Comparison of ENCODE assay signal across 7 cellular contexts in genomic region chr7:44621343-44622103, GRCh38. TPM values are rescaled to one million over a fixed set of nuclear protein-coding genes. Genes with fewer than 3 reads are reported as not detected.
A peak's percentile ranks its signal among the peaks of the same experiment; 100 is the strongest.
DNase-seq lines count a peak whose midpoint lies in the region; ATAC-seq, FAIRE-seq and TF ChIP-seq lines count a peak whose summit lies in the region.
"Not testable (repeated sequence)": the region's sequence is repeated elsewhere in the genome, so short reads cannot be mapped to it uniquely, and the experiment has no call there.

No MANE protein-coding gene starts in this region.

- H2AFZ ChIP-seq in PC-9; smooth muscle cell (ENCODE audit: low read depth): not testable (repeated sequence)

- not testable (repeated sequence) for H3K9me3 ChIP-seq in PC-9 (ENCODE audit: insufficient read depth, low read depth); heart left ventricle; mucosa of rectum (ENCODE audit: control insufficient read depth in 2 of 2, low read length in 2 of 2); smooth muscle cell (replicated peaks; ENCODE audit: low read depth)

- not testable (repeated sequence) for BruUV-seq in PC-9 (replicated peaks; lab: Mats Ljungman, UMichigan)

- H3F3A ChIP-seq in PC-9 (ENCODE audit: insufficient read depth, low read depth) = peaks cover 40% of the 10 kb centered on the region
- H3F3A ChIP-seq in smooth muscle cell (ENCODE audit: low read depth) = not testable (repeated sequence)

- not testable (repeated sequence) for H3K27me3 ChIP-seq in PC-9 (ENCODE audit: insufficient read depth, low read depth); heart left ventricle; mucosa of rectum (ENCODE audit: control insufficient read depth in 2 of 2, insufficient read depth in 2 of 2, low read length in 2 of 2); smooth muscle cell (ENCODE audit: low read depth)

- CTCF ChIA-PET in PC-9 (lab: Charles Lee) = not testable (repeated sequence)

- peaks cover 6 to 13% of the 10 kb centered on the region in 2 donors for H3K36me3 Mint-ChIP-seq in activated T-cell treated with anti-CD3 and anti-CD28 coated beads, Interleukin-2, amount 50 U/mL, for 72 hours (ENCODE audit: insufficient read depth in 2 of 2)

- not testable (repeated sequence) for TF ChIP-seq CTCF in PC-9 (conservative IDR thresholded peaks at IDR 0.05); heart left ventricle (IDR thresholded peaks at IDR 0.05); smooth muscle cell (IDR thresholded peaks at IDR 0.05; ENCODE audit: borderline replicate concordance, insufficient read depth, poor library complexity, severe bottlenecking)

- H3K27ac Mint-ChIP-seq in activated T-cell treated with anti-CD3 and anti-CD28 coated beads, Interleukin-2, amount 50 U/mL, for 72 hours = peak overlapping the region; percentile 77

- DNase-seq in H54 (ENCODE audit: insufficient read length, low spot score) (peak; percentile 45), PC-9 (peak; percentile 47 to 71), dermis blood vessel endothelial cell (peak; percentile 39), heart left ventricle (peak in 1 of 5 donors; percentile 68)
- not testable (repeated sequence) for DNase-seq in activated T-cell treated with anti-CD3 and anti-CD28 coated beads, Interleukin-2, amount 50 U/mL, for 72 hours; smooth muscle cell (lab: John Stamatoyannopoulos, UW; ENCODE audit: unreplicated experiment)

- intact Hi-C loops in PC-9 (cut with micrococcal nuclease; ENCODE audit: unreplicated experiment) = not testable (repeated sequence)
- intact Hi-C loops in heart left ventricle (cut with DNase I) = loop anchor here in 1 of 10 donors (2.0 kb wide), 1 partner anchor 13 kb away; no protein-coding TSS in a partner anchor

- peaks cover 97% of the 10 kb centered on the region for H3K4me1 Mint-ChIP-seq in activated T-cell treated with anti-CD3 and anti-CD28 coated beads, Interleukin-2, amount 50 U/mL, for 72 hours (ENCODE audit: low read depth)

- H3K36me3 ChIP-seq in PC-9 (ENCODE audit: low read depth) = peaks cover 40% of the 10 kb centered on the region
- peaks cover 0 to 32% (median 19%) of the 10 kb centered on the region in 9 donors for H3K36me3 ChIP-seq in heart left ventricle
- peaks cover 24 to 27% of the 10 kb centered on the region in 2 donors for H3K36me3 ChIP-seq in mucosa of rectum (ENCODE audit: control insufficient read depth in 2 of 2, insufficient read depth in 2 of 2, low read length in 2 of 2)
- not testable (repeated sequence) for H3K36me3 ChIP-seq in smooth muscle cell (ENCODE audit: low read depth)

- H4K20me1 ChIP-seq in PC-9 (ENCODE audit: insufficient read depth) = not testable (repeated sequence)
- peaks cover 51% of the 10 kb centered on the region for H4K20me1 ChIP-seq in smooth muscle cell (ENCODE audit: low read depth)

- peak overlapping the region; percentile 44 to 58 for H3K4me3 Mint-ChIP-seq in activated T-cell treated with anti-CD3 and anti-CD28 coated beads, Interleukin-2, amount 50 U/mL, for 72 hours

- not testable (repeated sequence) for H3K9ac ChIP-seq in mucosa of rectum (ENCODE audit: low read depth in 1 of 2, low read length in 2 of 2); smooth muscle cell (ENCODE audit: low read depth)

- FAIRE-seq in H54 (lab: Jason Lieb, UNC) = not testable (repeated sequence)

- POLR2A ChIA-PET in PC-9 (lab: Charles Lee; ENCODE audit: unreplicated experiment) = interaction anchor here (0.6 kb wide), 1 partner anchor 1733 kb away, joined by 4 read pairs; no protein-coding TSS in a partner anchor

- H3K4me3 ChIP-seq in PC-9; heart left ventricle; mucosa of rectum (ENCODE audit: low read length in 2 of 2); smooth muscle cell: not testable (repeated sequence)

- H3K4me1 ChIP-seq in PC-9 (replicated peaks; ENCODE audit: insufficient read depth) (peaks cover 61% of the 10 kb centered on the region), heart left ventricle (peaks cover 4 to 95% (median 64%) of the 10 kb centered on the region in 12 donors), mucosa of rectum (ENCODE audit: control insufficient read depth in 2 of 2, insufficient read depth in 2 of 2, low read length in 2 of 2) (peaks cover 8 to 35% of the 10 kb centered on the region in 2 donors)
- H3K4me1 ChIP-seq in smooth muscle cell (ENCODE audit: low read depth) = not testable (repeated sequence)

- WGBS in heart left ventricle, 4 donors = 55 to 68% (median 62%) methylated on average over 12 of the region's 12 CpGs
- 83% methylated on average over 12 of the region's 12 CpGs for WGBS in smooth muscle cell (ENCODE audit: low lambda C conversion rate)

- H3K79me2 ChIP-seq in PC-9 (ENCODE audit: low read depth) = peaks cover 90% of the 10 kb centered on the region
- H3K79me2 ChIP-seq in smooth muscle cell (ENCODE audit: low read depth) = peaks cover 87% of the 10 kb centered on the region

- not testable (repeated sequence) for H3K9me2 ChIP-seq in PC-9 (ENCODE audit: insufficient read depth)

- TF ChIP-seq POLR2A in H54 (IDR thresholded peaks at IDR 0.05; ENCODE audit: low read depth, low read length); heart left ventricle (IDR thresholded peaks at IDR 0.05): not testable (repeated sequence)

- not testable (repeated sequence) for H3K27me3 Mint-ChIP-seq in activated T-cell treated with anti-CD3 and anti-CD28 coated beads, Interleukin-2, amount 50 U/mL, for 72 hours (ENCODE audit: low read depth)

- not testable (repeated sequence) for H3K9me3 Mint-ChIP-seq in activated T-cell treated with anti-CD3 and anti-CD28 coated beads, Interleukin-2, amount 50 U/mL, for 72 hours

- H3K4me2 ChIP-seq in PC-9 = peak overlapping the region; percentile 92
- not testable (repeated sequence) for H3K4me2 ChIP-seq in smooth muscle cell

- H3K27ac ChIP-seq in PC-9 = peak overlapping the region; percentile 87
- H3K27ac ChIP-seq in heart left ventricle = peak overlapping the region in 10 of 12 donors; percentile 10 to 84 (median 54)
- peak overlapping the region; percentile 40 to 45 for H3K27ac ChIP-seq in mucosa of rectum (ENCODE audit: low read depth in 2 of 2, low read length in 2 of 2)
- peak overlapping the region; percentile 97 for H3K27ac ChIP-seq in smooth muscle cell (ENCODE audit: low read depth)

- not testable (repeated sequence) for ATAC-seq in activated T-cell treated with anti-CD3 and anti-CD28 coated beads, Interleukin-2, amount 50 U/mL, for 72 hours (replicated peaks in 1 of 2)
- peak in 3 of 4 donors; percentile 54 to 69 (median 56) for ATAC-seq in heart left ventricle

RNA-seq across cellular contexts. Expression of gene OGDH, which starts 15.1 kb away (rescaled TPM):
- total RNA-seq in PC-9 (2021) (93.6 and 135 TPM in 2 replicates), dermis blood vessel endothelial cell (57.0 and 102 TPM in 2 replicates), heart left ventricle (100 to 1,000 TPM; 394 to 789 (median 635) TPM), smooth muscle cell (23.4 and 34.2 TPM in 2 replicates)
- total RNA-seq in activated T-cell treated with anti-CD3 and anti-CD28 coated beads, Interleukin-2, amount 50 U/mL, for 72 hours = 10 to 100 TPM; 79.6 to 82.7 TPM
- polyA plus RNA-seq in heart left ventricle (100 to 1,000 TPM; 247 to 519 TPM), smooth muscle cell (31.0 and 32.6 TPM in 2 replicates)

RNA-seq across cellular contexts. Expression of gene TMED4, which starts 39.5 kb away (rescaled TPM):
- total RNA-seq in PC-9 (2021) (134 and 161 TPM in 2 replicates), dermis blood vessel endothelial cell (78.8 and 191 TPM in 2 replicates), heart left ventricle (100 to 1,000 TPM in 2 of 9 donors, 10 to 100 TPM in 7; 55.4 to 129 (median 68.9) TPM), smooth muscle cell (50.8 and 83.5 TPM in 2 replicates)
- total RNA-seq in activated T-cell treated with anti-CD3 and anti-CD28 coated beads, Interleukin-2, amount 50 U/mL, for 72 hours = 10 to 100 TPM; 73.6 to 79.8 TPM
- polyA plus RNA-seq in heart left ventricle (10 to 100 TPM; 48.5 to 49.5 TPM), smooth muscle cell (38.4 and 48.7 TPM in 2 replicates)

RNA-seq across cellular contexts. Expression of gene DDX56, which starts 47.8 kb away (rescaled TPM):
- total RNA-seq in PC-9 (2021) = 113 and 125 TPM in 2 replicates
- total RNA-seq in activated T-cell treated with anti-CD3 and anti-CD28 coated beads, Interleukin-2, amount 50 U/mL, for 72 hours = 10 to 100 TPM; 59.9 to 72.3 TPM
- total RNA-seq in dermis blood vessel endothelial cell = 55.5 and 69.5 TPM in 2 replicates
- total RNA-seq in heart left ventricle = 10 to 100 TPM; 19.4 to 43.4 (median 28.4) TPM
- polyA plus RNA-seq in heart left ventricle = 10 to 100 TPM; 34.1 to 39.3 TPM
- total RNA-seq in smooth muscle cell = 42.7 and 43.2 TPM in 2 replicates
- 64.5 and 71.8 TPM in 2 replicates for polyA plus RNA-seq in smooth muscle cell

Comparison
In these comparisons a context has a peak if more than half of its experiments do, and no peak if none do; other contexts are left out.
1. H3K27ac ChIP-seq: peak in every context shown above with its lines; median percentile 97 in smooth muscle cell; 87 in PC-9; 54 in heart left ventricle; 42 in mucosa of rectum.